ENCODE assay signal across 22 cellular contexts in genomic region chr2:186229265-186229664, GRCh38.
DNase-seq lines count a peak whose midpoint lies in the region; ATAC-seq, FAIRE-seq and TF ChIP-seq lines count a peak whose summit lies in the region.
"Had no signal": no experiment of that assay in that cellular context is flagged by ENCODE, and none has a peak within 500 bp of the region (broad histone marks: within the 10 kb centered on the region; RNA-seq: fewer than 3 reads in every experiment).

No MANE protein-coding gene starts in this region.

- peaks cover 8% of the 10 kb centered on the region for H3K9me3 ChIP-seq in small intestine (ENCODE audit: control insufficient read depth, low read depth)
- H3K9me3 ChIP-seq in esophagus squamous epithelium = peaks cover 0 to 52% (median 38%) of the 10 kb centered on the region in 3 donors
- H3K9me3 ChIP-seq: BE2C had no signal

- H3K27ac ChIP-seq in small intestine (ENCODE audit: low read depth in 1 of 2, low read length in 1 of 2) = no peak overlapping the region
- no peak overlapping the region for H3K27ac ChIP-seq in esophagus squamous epithelium
- H3K27ac ChIP-seq: 22Rv1 had no signal

- DNase-seq in NCI-H748 (lab: John Stamatoyannopoulos, UW; ENCODE audit: unreplicated experiment) (peak; percentile 26), NCI-H748 treated with DMSO at 0.1 percent for 48 hours (lab: John Stamatoyannopoulos, UW) (no peak), endothelial cell (ENCODE audit: low spot score) (no peak), small intestine (peak; percentile 63), esophagus squamous epithelium (lab: John Stamatoyannopoulos, UW) (no peak)
- DNase-seq: AML-193; BE2C; C1 segment of cervical spinal cord; Calu3; CD4-positive, alpha-beta memory T cell; COR-L47; DMS53; DMS79 treated with DMSO at 0.1 percent for 48 hours; GF-D8; H9 had no signal

- FAIRE-seq in small intestine (lab: Jason Lieb, UNC) = no peak
- FAIRE-seq: A204.1, GM12891, GM18507 had no signal

- H3K4me3 Mint-ChIP-seq in endothelial cell (ENCODE audit: unreplicated experiment) = peak overlapping the region; percentile 68
- H3K4me3 Mint-ChIP-seq: CD4-positive, alpha-beta memory T cell; GM23338; H9 had no signal

- H3K36me3 ChIP-seq in small intestine (ENCODE audit: control insufficient read depth in 2 of 2, insufficient read depth in 2 of 2, low read length in 2 of 2) (no peaks in the 10 kb centered on the region), esophagus squamous epithelium (peaks cover 0 to 6% (median 0%) of the 10 kb centered on the region in 3 donors)
- H3K36me3 ChIP-seq: BE2C had no signal

- H3K27me3 Mint-ChIP-seq in endothelial cell (ENCODE audit: unreplicated experiment) = peaks cover 7% of the 10 kb centered on the region
- H3K27me3 Mint-ChIP-seq: CD4-positive, alpha-beta memory T cell had no signal

- no peak for TF ChIP-seq POLR2A in esophagus squamous epithelium (IDR thresholded peaks at IDR 0.05)

- intact Hi-C loops in esophagus squamous epithelium (cut with DNase I) = no loop called here

- H3K4me3 ChIP-seq in small intestine (ENCODE audit: low read depth in 1 of 2, low read length in 2 of 2) (no peak overlapping the region), esophagus squamous epithelium (no peak overlapping the region)
- H3K4me3 ChIP-seq: GM23338 had no signal

- H3K27me3 ChIP-seq in small intestine (ENCODE audit: control insufficient read depth in 2 of 2, insufficient read depth in 2 of 2, low read length in 2 of 2) = no peaks in the 10 kb centered on the region
- H3K27me3 ChIP-seq in esophagus squamous epithelium = no peaks in the 10 kb centered on the region
- H3K27me3 ChIP-seq: BE2C had no signal

- TF ChIP-seq CTCF in endothelial cell (IDR thresholded peaks at IDR 0.05; ENCODE audit: unreplicated experiment) (no peak), esophagus squamous epithelium (IDR thresholded peaks at IDR 0.05) (no peak)

- WGBS in small intestine, 3 donors = 22 to 56% (median 34%) methylated on average over 1 of the region's 1 CpG
- 46 to 83% methylated on average over 1 of the region's 1 CpG for WGBS in esophagus squamous epithelium, 2 donors

- peak overlapping the region; percentile 23 for H3K27ac Mint-ChIP-seq in endothelial cell (ENCODE audit: unreplicated experiment)
- H3K27ac Mint-ChIP-seq: CD4-positive, alpha-beta memory T cell; GM23338; H9 had no signal

- no peaks in the 10 kb centered on the region for H3K4me1 Mint-ChIP-seq in endothelial cell (ENCODE audit: unreplicated experiment)
- H3K4me1 Mint-ChIP-seq: CD4-positive, alpha-beta memory T cell; GM23338; H9 had no signal

- H3K4me1 ChIP-seq in small intestine (ENCODE audit: control insufficient read depth in 2 of 2, insufficient read depth in 1 of 2, low read depth in 1 of 2, low read length in 1 of 2) (no peaks in the 10 kb centered on the region), esophagus squamous epithelium (no peaks in the 10 kb centered on the region)
- H3K4me1 ChIP-seq: BE2C had no signal

- ATAC-seq in HG03135 (IDR thresholded peaks at IDR 0.05; ENCODE audit: unreplicated experiment) = no peak
- ATAC-seq: GM23338, HCT116 had no signal

- H3K36me3 Mint-ChIP-seq in endothelial cell (ENCODE audit: low read depth, unreplicated experiment) = peaks cover 24% of the 10 kb centered on the region

- peaks cover 10% of the 10 kb centered on the region for H3K9me3 Mint-ChIP-seq in endothelial cell (ENCODE audit: unreplicated experiment)

Comparison
In these comparisons a context has a peak if more than half of its experiments do, and no peak if none do; other contexts are left out.
1. DNase-seq: peak in NCI-H748 (single experiment) and small intestine (single experiment); none in NCI-H748 treated with DMSO at 0.1 percent for 48 hours (single experiment), endothelial cell (single experiment) and esophagus squamous epithelium (single experiment).